Comparison of ENCODE assay signal across 1 cellular context in genomic region chr3:52423214-52423613, GRCh38.
TF ChIP-seq lines count a peak whose summit lies in the region.

No MANE protein-coding gene starts in this region.

TF ChIP-seq in H1, 55 proteins besides CTCF, POLR2A, EP300 and RAD21:
- TF ChIP-seq POU5F1 (IDR thresholded peaks at IDR 0.05; ENCODE audit: low read depth, low read length) (no peak), HDAC6 (IDR thresholded peaks at IDR 0.05; ENCODE audit: low read depth, low read length) (no peak), GTF2F1 (IDR thresholded peaks at IDR 0.05; ENCODE audit: borderline replicate concordance, low read depth, low read length) (no peak), CTBP2 (IDR thresholded peaks at IDR 0.05; ENCODE audit: borderline replicate concordance, insufficient read depth, insufficient read length, low read length) (no peak), ZNF274 (IDR thresholded peaks at IDR 0.05; ENCODE audit: borderline replicate concordance, extremely low read depth, low read length) (no peak), MAFK (IDR thresholded peaks at IDR 0.05; ENCODE audit: low read depth, low read length) (no peak), NANOG (IDR thresholded peaks at IDR 0.05; ENCODE audit: insufficient read depth, low read depth, low read length, poor library complexity, severe bottlenecking) (no peak)
